Comparison of ENCODE assay signal across 3 cellular contexts in the genomic region with DNA sequence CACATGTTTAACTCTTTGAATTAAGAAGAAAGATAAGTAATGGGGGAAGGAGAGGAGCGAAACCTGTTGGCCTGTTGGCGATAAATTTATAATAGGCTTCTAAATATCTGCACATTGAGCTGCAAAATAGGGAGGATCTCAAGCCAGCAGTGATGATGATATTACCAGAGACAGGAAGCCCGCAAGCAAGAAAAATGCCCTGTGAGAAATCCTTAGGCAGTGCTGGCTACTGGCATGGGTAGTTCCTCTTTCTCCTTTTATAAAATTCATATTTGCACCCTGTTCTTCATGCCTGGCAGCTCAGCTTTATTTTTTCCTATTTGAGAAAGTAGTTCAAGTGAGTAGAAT.
TF ChIP-seq lines count a peak whose summit lies in the region.

No MANE protein-coding gene starts in this region.

TF ChIP-seq in A549, 52 proteins besides CTCF, POLR2A, EP300 and RAD21 (continued from another document):
- TF ChIP-seq ESRRA (IDR thresholded peaks at IDR 0.05; ENCODE audit: borderline replicate concordance, low read length) (no peak), HEYL (CRISPR knock-in tag; IDR thresholded peaks at IDR 0.05) (no peak), RNF2 (IDR thresholded peaks at IDR 0.05; ENCODE audit: borderline replicate concordance, low read depth) (no peak), JUN (IDR thresholded peaks at IDR 0.05) (no peak), CHD4 (IDR thresholded peaks at IDR 0.05; ENCODE audit: borderline replicate concordance) (no peak), CBX2 (IDR thresholded peaks at IDR 0.05; ENCODE audit: borderline replicate concordance, low read depth) (no peak)
- TF ChIP-seq, protein P1, sequence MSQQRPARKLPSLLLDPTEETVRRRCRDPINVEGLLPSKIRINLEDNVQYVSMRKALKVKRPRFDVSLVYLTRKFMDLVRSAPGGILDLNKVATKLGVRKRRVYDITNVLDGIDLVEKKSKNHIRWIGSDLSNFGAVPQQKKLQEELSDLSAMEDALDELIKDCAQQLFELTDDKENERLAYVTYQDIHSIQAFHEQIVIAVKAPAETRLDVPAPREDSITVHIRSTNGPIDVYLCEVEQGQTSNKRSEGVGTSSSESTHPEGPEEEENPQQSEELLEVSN (IDR thresholded peaks at IDR 0.05; ENCODE audit: borderline replicate concordance, low read depth): no peak

TF ChIP-seq in SK-N-SH treated with all-trans-retinoic acid at 6 μM for 48 hours, 23 proteins besides CTCF, POLR2A, EP300 and RAD21:
- TF ChIP-seq, protein P2, sequence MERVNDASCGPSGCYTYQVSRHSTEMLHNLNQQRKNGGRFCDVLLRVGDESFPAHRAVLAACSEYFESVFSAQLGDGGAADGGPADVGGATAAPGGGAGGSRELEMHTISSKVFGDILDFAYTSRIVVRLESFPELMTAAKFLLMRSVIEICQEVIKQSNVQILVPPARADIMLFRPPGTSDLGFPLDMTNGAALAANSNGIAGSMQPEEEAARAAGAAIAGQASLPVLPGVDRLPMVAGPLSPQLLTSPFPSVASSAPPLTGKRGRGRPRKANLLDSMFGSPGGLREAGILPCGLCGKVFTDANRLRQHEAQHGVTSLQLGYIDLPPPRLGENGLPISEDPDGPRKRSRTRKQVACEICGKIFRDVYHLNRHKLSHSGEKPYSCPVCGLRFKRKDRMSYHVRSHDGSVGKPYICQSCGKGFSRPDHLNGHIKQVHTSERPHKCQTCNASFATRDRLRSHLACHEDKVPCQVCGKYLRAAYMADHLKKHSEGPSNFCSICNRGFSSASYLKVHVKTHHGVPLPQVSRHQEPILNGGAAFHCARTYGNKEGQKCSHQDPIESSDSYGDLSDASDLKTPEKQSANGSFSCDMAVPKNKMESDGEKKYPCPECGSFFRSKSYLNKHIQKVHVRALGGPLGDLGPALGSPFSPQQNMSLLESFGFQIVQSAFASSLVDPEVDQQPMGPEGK (CRISPR knock-in tag; IDR thresholded peaks at IDR 0.05; ENCODE audit: borderline replicate concordance): no peak

TF ChIP-seq in endothelial cell of umbilical vein, 7 proteins besides CTCF, POLR2A, EP300 and RAD21 (continued from another document):
- TF ChIP-seq, protein P3, sequence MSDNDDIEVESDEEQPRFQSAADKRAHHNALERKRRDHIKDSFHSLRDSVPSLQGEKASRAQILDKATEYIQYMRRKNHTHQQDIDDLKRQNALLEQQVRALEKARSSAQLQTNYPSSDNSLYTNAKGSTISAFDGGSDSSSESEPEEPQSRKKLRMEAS (IDR thresholded peaks at IDR 0.05; ENCODE audit: insufficient read depth, insufficient read length): no peak
- no peak for TF ChIP-seq FOS (IDR thresholded peaks at IDR 0.05; ENCODE audit: borderline replicate concordance, insufficient read depth, low read length)
- TF ChIP-seq EZH2 (IDR thresholded peaks at IDR 0.05; ENCODE audit: borderline replicate concordance, low read depth, low read length, severe bottlenecking): no peak
